ENCODE assay signal across 1 cellular context in the genomic region with DNA sequence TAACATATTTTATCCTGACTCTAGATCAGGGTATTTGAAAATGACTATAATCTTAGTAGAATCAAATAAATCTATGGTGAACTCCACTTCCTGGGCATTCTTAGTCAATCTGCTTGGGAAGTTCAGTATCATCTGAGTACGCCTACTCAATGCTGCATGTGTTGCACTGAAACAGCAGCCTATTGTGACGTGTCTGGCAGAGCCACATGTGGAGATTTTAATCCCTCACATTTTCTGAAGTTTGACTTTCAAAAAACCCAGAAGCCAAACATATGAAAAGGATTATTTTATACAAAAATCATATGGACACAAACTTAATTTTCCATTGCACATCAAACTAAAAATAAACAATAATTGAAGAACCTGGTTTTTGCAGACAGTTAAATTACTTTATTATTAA.
A peak's percentile ranks its signal among the peaks of the same experiment; 100 is the strongest.
TF ChIP-seq lines count a peak whose summit lies in the region.

No MANE protein-coding gene starts in this region.

TF ChIP-seq in SK-N-SH, 30 proteins besides CTCF, POLR2A, EP300 and RAD21 (continued from another document):
- no peak for TF ChIP-seq REST (IDR thresholded peaks at IDR 0.05; ENCODE audit: low read depth, low read length)
- TF ChIP-seq FOXM1 (IDR thresholded peaks at IDR 0.05; ENCODE audit: low read depth) = no peak
- TF ChIP-seq RXRA (IDR thresholded peaks at IDR 0.05; ENCODE audit: borderline replicate concordance, low read depth) = no peak
- TF ChIP-seq, protein P1, sequence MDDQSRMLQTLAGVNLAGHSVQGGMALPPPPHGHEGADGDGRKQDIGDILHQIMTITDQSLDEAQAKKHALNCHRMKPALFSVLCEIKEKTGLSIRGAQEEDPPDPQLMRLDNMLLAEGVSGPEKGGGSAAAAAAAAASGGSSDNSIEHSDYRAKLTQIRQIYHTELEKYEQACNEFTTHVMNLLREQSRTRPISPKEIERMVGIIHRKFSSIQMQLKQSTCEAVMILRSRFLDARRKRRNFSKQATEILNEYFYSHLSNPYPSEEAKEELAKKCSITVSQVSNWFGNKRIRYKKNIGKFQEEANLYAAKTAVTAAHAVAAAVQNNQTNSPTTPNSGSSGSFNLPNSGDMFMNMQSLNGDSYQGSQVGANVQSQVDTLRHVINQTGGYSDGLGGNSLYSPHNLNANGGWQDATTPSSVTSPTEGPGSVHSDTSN (IDR thresholded peaks at IDR 0.05) = peak; percentile 19; the same call in 1 of the 2 replicates
- peak; percentile 91 for TF ChIP-seq MXI1 (IDR thresholded peaks at IDR 0.05; ENCODE audit: low read depth, low read length)
- TF ChIP-seq GABPA (IDR thresholded peaks at IDR 0.05; ENCODE audit: low read depth) = no peak
- peak; percentile 23; the same call in 1 of the 2 replicates for TF ChIP-seq GATA2 (CRISPR knock-in tag; IDR thresholded peaks at IDR 0.05)
- TF ChIP-seq SIN3A (IDR thresholded peaks at IDR 0.05; ENCODE audit: borderline replicate concordance, low read depth, low read length) = no peak
- no peak for TF ChIP-seq IRF3 (IDR thresholded peaks at IDR 0.05; ENCODE audit: low read depth, low read length)
- 0 out of 2 replicates have a peak, but pooled peaks have one; percentile 18 for TF ChIP-seq RCOR1 (IDR thresholded peaks at IDR 0.05; ENCODE audit: low read length)
- no peak for TF ChIP-seq JUND (IDR thresholded peaks at IDR 0.05)
- no peak for TF ChIP-seq EZH2phosphoT487 (IDR thresholded peaks at IDR 0.05; ENCODE audit: borderline replicate concordance, low read depth)
- TF ChIP-seq POLR2AphosphoS5 (IDR thresholded peaks at IDR 0.05; ENCODE audit: low read depth, low read length) = no peak
